13 cellular contexts compared by ENCODE assay signal in the genomic region with DNA sequence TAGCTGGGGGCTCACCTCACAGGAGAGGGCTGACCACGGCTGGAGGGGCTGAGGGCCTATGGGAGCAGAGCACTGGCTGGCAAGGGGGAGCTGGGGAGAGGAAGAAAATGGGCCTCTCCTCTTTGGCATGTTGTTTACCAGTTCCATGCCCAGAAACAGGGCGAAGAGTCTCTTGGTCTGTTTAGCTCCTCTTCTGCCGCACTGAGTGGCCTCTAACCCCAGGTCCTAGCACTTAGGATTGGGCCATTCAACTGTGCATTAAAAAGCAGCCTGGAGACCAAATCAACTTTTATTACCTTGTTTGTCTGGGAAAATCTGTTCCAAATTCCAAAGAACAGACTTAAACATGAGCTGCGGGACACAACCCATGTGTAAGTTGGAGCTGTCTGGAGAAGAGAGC.
DNase-seq lines count a peak whose midpoint lies in the region; ATAC-seq and TF ChIP-seq lines count a peak whose summit lies in the region.
"Had no signal": no experiment of that assay in that cellular context is flagged by ENCODE, and none has a peak within 500 bp of the region (broad histone marks: within the 10 kb centered on the region; RNA-seq: fewer than 3 reads in every experiment).

No MANE protein-coding gene starts in this region.

- peak overlapping the region; percentile 61 for H3K14ac ChIP-seq in neuronal stem cell (ENCODE audit: low read length)

- no peaks in the 10 kb centered on the region for H3K79me1 ChIP-seq in neuronal stem cell (ENCODE audit: low read depth, low read length)

- H3K4me3 ChIP-seq in neuronal stem cell (ENCODE audit: low read length in 2 of 2), result no peak overlapping the region
- H3K4me3 ChIP-seq: A549, BLaER1 had no signal

- no peak overlapping the region for H2BK15ac ChIP-seq in neuronal stem cell (ENCODE audit: low read length)

- WGBS in neuronal stem cell (ENCODE audit: extremely low coverage in 2 of 2, insufficient read length in 2 of 2, insufficient replicate concordance in 1 of 2), 2 donors, result no CpG with 5 or more reads among the region's 4 CpGs

- H3K4me1 ChIP-seq in neuronal stem cell (ENCODE audit: control insufficient read depth in 2 of 2, insufficient read depth in 1 of 2, low read depth in 1 of 2, low read length in 2 of 2), result no peaks in the 10 kb centered on the region
- H3K4me1 ChIP-seq: A549 had no signal

- H2BK120ac ChIP-seq in neuronal stem cell (ENCODE audit: low read depth, low read length), result no peak overlapping the region

- H3K23ac ChIP-seq in neuronal stem cell (ENCODE audit: low read depth, low read length, poor library complexity), result no peak overlapping the region

- 0 out of 2 replicates have a peak, but pooled peaks have one; percentile 5 for TF ChIP-seq CTCF in VCaP (conservative IDR thresholded peaks at IDR 0.05)

- peak; percentile 53 for ATAC-seq in left lobe of liver
- ATAC-seq: A549 had no signal

- H3K27me3 ChIP-seq in neuronal stem cell (ENCODE audit: control insufficient read depth in 3 of 3, insufficient read depth in 3 of 3, low read depth in 1 of 3, low read length in 3 of 3), result no peaks in the 10 kb centered on the region
- H3K27me3 ChIP-seq: BLaER1 had no signal

- no peak overlapping the region for H4K8ac ChIP-seq in neuronal stem cell (ENCODE audit: low read depth, low read length)

- no peak overlapping the region for H4K91ac ChIP-seq in neuronal stem cell (ENCODE audit: low read depth, low read length, poor library complexity)

- no peak overlapping the region for H2AFZ ChIP-seq in neuronal stem cell (ENCODE audit: low read length)

- no peak overlapping the region for H2BK5ac ChIP-seq in neuronal stem cell (ENCODE audit: low read length)

- no peak overlapping the region for H3K9ac ChIP-seq in neuronal stem cell (ENCODE audit: low read depth, low read length, poor library complexity)
- H3K9ac ChIP-seq: BLaER1 had no signal

- no peaks in the 10 kb centered on the region for H3K9me3 ChIP-seq in neuronal stem cell (replicated peaks in 1 of 2; ENCODE audit: control insufficient read depth in 2 of 2, insufficient read depth in 1 of 2, low read depth in 1 of 2, low read length in 2 of 2)
- H3K9me3 ChIP-seq: A549, BLaER1 had no signal

- no peak overlapping the region for H2BK12ac ChIP-seq in neuronal stem cell (ENCODE audit: low read length)

- H3K27ac ChIP-seq in VCaP, result peak overlapping the region; percentile 6; the same call in 1 of the 2 replicates
- no peak overlapping the region for H3K27ac ChIP-seq in neuronal stem cell (replicated peaks; ENCODE audit: low read length)
- H3K27ac ChIP-seq: A549, BLaER1 had no signal

- no peak for DNase-seq in left lobe of liver (ENCODE audit: low spot score)
- DNase-seq in neuronal stem cell (ENCODE audit: low spot score), result no peak
- DNase-seq in NK-92 treated with Interleukin-12 subunit alpha and Interleukin-12 subunit beta, amount 100 ng/mL, for 24 hours (lab: John Stamatoyannopoulos, UW), result no peak
- DNase-seq in activated CD8-positive, alpha-beta memory T cell treated with anti-CD3 and anti-CD28 coated beads, Interleukin-2, amount 50 U/mL, for 48 hours, result no peak
- DNase-seq in anterior cingulate cortex (lab: John Stamatoyannopoulos, UW), result no peak
- no peak for DNase-seq in COR-L47 (lab: John Stamatoyannopoulos, UW)
- DNase-seq: Calu3; CD4-positive, alpha-beta memory T cell; GF-D8; H9 had no signal

- no peak overlapping the region for H3K4ac ChIP-seq in neuronal stem cell (ENCODE audit: low read length)

- no peak overlapping the region for H3K4me2 ChIP-seq in neuronal stem cell (ENCODE audit: insufficient read depth, low read length, poor library complexity, severe bottlenecking)
- H3K4me2 ChIP-seq: A549, BLaER1 had no signal

- H3K36me3 ChIP-seq in neuronal stem cell (replicated peaks in 1 of 2; ENCODE audit: control insufficient read depth in 2 of 2, insufficient read depth in 2 of 2, low read length in 2 of 2), result no peaks in the 10 kb centered on the region
- H3K36me3 ChIP-seq: BLaER1 had no signal

- no peak overlapping the region for H3K18ac ChIP-seq in neuronal stem cell (ENCODE audit: low read length)

- no peak overlapping the region for H2AK5ac ChIP-seq in neuronal stem cell (ENCODE audit: low read depth, low read length)
